ENCODE assay signal across 1 cellular context in the genomic region with DNA sequence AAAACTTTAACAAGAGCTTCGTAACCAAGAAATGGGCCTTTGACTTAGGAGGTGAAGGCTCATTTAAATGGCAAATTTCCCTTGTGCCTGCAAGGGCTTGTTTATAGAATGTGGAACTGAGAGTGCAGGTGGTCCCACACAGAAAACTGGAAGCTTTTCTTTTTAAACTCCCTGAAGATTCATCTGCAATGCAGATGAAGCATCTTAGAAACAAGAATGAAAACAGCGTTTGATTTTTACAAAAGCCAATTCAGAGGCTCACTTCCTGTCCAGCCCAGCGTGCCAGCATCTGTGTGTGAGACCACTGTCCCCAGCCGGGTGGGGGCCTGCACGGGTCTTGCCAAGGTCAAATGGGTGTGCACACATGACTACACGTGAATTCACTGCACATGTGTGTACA.
TF ChIP-seq lines count a peak whose summit lies in the region.

No MANE protein-coding gene starts in this region.

TF ChIP-seq in GM12878, 131 proteins besides CTCF, POLR2A, EP300 and RAD21 (continued from another document):
- TF ChIP-seq, protein P1, sequence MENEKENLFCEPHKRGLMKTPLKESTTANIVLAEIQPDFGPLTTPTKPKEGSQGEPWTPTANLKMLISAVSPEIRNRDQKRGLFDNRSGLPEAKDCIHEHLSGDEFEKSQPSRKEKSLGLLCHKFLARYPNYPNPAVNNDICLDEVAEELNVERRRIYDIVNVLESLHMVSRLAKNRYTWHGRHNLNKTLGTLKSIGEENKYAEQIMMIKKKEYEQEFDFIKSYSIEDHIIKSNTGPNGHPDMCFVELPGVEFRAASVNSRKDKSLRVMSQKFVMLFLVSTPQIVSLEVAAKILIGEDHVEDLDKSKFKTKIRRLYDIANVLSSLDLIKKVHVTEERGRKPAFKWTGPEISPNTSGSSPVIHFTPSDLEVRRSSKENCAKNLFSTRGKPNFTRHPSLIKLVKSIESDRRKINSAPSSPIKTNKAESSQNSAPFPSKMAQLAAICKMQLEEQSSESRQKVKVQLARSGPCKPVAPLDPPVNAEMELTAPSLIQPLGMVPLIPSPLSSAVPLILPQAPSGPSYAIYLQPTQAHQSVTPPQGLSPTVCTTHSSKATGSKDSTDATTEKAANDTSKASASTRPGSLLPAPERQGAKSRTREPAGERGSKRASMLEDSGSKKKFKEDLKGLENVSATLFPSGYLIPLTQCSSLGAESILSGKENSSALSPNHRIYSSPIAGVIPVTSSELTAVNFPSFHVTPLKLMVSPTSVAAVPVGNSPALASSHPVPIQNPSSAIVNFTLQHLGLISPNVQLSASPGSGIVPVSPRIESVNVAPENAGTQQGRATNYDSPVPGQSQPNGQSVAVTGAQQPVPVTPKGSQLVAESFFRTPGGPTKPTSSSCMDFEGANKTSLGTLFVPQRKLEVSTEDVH (IDR thresholded peaks at IDR 0.05; ENCODE audit: low read depth, partially characterized antibody) = no peak
- TF ChIP-seq TCF12 (IDR thresholded peaks at IDR 0.05; ENCODE audit: low read depth, low read length) = 0 out of 2 replicates have a peak, but pooled peaks have one; percentile 41
- TF ChIP-seq, protein P2, sequence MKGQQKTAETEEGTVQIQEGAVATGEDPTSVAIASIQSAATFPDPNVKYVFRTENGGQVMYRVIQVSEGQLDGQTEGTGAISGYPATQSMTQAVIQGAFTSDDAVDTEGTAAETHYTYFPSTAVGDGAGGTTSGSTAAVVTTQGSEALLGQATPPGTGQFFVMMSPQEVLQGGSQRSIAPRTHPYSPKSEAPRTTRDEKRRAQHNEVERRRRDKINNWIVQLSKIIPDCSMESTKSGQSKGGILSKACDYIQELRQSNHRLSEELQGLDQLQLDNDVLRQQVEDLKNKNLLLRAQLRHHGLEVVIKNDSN (IDR thresholded peaks at IDR 0.05; ENCODE audit: borderline replicate concordance, extremely low read length, insufficient read depth, low read depth, low read length) = no peak
